Comparison of ENCODE assay signal across 1 cellular context in the genomic region with DNA sequence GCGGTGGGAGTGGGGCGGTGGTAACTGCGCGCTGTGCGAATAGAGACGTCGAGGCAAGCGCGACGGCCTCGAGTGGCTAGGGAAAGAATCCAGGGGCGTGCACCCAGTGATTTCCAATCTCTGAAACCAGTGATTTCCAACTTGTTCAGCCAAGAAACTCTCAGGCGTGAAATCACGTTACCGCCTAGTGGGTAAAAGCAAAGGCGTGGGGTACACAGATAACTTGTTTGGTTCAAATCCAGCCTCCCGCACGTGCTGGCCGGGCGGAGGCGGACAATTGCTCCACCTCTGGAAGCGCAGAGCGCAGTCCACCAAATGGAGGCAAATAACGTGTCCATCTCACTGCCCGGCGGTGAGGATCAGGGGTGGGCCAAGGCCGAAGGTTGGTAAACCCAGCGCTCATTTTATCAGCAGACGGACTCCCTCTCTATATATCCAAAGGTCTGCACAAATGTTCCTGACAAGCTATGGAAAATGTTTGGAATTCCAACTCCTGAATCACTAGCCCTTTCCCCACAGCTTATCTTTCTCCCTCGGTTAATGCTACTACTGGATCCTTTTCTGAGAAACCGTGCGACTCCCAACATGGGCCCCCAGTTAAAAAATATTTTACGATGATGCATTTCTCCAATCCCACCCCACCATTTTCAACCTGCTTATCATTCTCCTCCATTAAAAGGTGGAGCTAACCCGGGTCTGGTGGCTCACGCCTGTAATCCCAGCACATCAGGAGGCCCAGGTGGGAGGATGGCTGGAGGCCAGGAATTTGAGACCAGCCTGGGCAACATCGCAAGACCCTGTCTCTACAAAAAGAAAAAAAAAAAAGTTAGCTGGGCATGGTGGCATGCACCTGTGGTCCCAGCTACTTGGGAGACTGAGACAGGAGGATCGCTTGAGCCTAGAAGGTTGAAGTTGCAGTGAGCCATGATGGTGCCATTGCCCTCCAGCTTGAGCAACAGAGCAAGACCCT.
TF ChIP-seq lines count a peak whose summit lies in the region.

No MANE protein-coding gene starts in this region.

TF ChIP-seq in HepG2, 621 proteins besides CTCF, POLR2A, EP300 and RAD21 (continued from another document and continues in another):
- no peak for TF ChIP-seq TIGD3 (CRISPR knock-in tag; IDR thresholded peaks at IDR 0.05; ENCODE audit: borderline replicate concordance)
- TF ChIP-seq MYC (CRISPR knock-in tag; IDR thresholded peaks at IDR 0.05; ENCODE audit: borderline replicate concordance) = peak; percentile 80; the same call in 1 of the 2 replicates
- peak; percentile 40; the same call in 1 of the 2 replicates for TF ChIP-seq KAT8 (CRISPR knock-in tag; IDR thresholded peaks at IDR 0.05)
- no peak for TF ChIP-seq ZNF530 (CRISPR knock-in tag; IDR thresholded peaks at IDR 0.05; ENCODE audit: low read depth)
- 0 out of 2 replicates have a peak, but pooled peaks have one; percentile 14 for TF ChIP-seq SNAPC2 (CRISPR knock-in tag; IDR thresholded peaks at IDR 0.05)
- TF ChIP-seq, protein P1, sequence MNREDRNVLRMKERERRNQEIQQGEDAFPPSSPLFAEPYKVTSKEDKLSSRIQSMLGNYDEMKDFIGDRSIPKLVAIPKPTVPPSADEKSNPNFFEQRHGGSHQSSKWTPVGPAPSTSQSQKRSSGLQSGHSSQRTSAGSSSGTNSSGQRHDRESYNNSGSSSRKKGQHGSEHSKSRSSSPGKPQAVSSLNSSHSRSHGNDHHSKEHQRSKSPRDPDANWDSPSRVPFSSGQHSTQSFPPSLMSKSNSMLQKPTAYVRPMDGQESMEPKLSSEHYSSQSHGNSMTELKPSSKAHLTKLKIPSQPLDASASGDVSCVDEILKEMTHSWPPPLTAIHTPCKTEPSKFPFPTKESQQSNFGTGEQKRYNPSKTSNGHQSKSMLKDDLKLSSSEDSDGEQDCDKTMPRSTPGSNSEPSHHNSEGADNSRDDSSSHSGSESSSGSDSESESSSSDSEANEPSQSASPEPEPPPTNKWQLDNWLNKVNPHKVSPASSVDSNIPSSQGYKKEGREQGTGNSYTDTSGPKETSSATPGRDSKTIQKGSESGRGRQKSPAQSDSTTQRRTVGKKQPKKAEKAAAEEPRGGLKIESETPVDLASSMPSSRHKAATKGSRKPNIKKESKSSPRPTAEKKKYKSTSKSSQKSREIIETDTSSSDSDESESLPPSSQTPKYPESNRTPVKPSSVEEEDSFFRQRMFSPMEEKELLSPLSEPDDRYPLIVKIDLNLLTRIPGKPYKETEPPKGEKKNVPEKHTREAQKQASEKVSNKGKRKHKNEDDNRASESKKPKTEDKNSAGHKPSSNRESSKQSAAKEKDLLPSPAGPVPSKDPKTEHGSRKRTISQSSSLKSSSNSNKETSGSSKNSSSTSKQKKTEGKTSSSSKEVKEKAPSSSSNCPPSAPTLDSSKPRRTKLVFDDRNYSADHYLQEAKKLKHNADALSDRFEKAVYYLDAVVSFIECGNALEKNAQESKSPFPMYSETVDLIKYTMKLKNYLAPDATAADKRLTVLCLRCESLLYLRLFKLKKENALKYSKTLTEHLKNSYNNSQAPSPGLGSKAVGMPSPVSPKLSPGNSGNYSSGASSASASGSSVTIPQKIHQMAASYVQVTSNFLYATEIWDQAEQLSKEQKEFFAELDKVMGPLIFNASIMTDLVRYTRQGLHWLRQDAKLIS (CRISPR knock-in tag; IDR thresholded peaks at IDR 0.05) = no peak
- no peak for TF ChIP-seq E2F5 (CRISPR knock-in tag; conservative IDR thresholded peaks at IDR 0.05)
- TF ChIP-seq SRF (IDR thresholded peaks at IDR 0.05; ENCODE audit: low read depth, low read length) = no peak
- TF ChIP-seq ZNF777 (CRISPR knock-in tag; IDR thresholded peaks at IDR 0.05) = peak; percentile 97
- TF ChIP-seq, protein P2, sequence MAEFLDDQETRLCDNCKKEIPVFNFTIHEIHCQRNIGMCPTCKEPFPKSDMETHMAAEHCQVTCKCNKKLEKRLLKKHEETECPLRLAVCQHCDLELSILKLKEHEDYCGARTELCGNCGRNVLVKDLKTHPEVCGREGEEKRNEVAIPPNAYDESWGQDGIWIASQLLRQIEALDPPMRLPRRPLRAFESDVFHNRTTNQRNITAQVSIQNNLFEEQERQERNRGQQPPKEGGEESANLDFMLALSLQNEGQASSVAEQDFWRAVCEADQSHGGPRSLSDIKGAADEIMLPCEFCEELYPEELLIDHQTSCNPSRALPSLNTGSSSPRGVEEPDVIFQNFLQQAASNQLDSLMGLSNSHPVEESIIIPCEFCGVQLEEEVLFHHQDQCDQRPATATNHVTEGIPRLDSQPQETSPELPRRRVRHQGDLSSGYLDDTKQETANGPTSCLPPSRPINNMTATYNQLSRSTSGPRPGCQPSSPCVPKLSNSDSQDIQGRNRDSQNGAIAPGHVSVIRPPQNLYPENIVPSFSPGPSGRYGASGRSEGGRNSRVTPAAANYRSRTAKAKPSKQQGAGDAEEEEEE (CRISPR knock-in tag; IDR thresholded peaks at IDR 0.05; ENCODE audit: borderline replicate concordance) = peak; percentile 16; the same call in 1 of the 2 replicates
- peak; percentile 64 for TF ChIP-seq KDM2A (CRISPR knock-in tag; IDR thresholded peaks at IDR 0.05; ENCODE audit: borderline replicate concordance, low read depth)
- 0 out of 2 replicates have a peak, but pooled peaks have one; percentile 39 for TF ChIP-seq ZSCAN29 (CRISPR knock-in tag; conservative IDR thresholded peaks at IDR 0.05)
- no peak; the same call in 1 of the 2 replicates for TF ChIP-seq ZNF709 (CRISPR knock-in tag; IDR thresholded peaks at IDR 0.05)
- TF ChIP-seq PHF8 (CRISPR knock-in tag; IDR thresholded peaks at IDR 0.05) = peak; percentile 46; the same call in 1 of the 2 replicates
- TF ChIP-seq, protein P3, sequence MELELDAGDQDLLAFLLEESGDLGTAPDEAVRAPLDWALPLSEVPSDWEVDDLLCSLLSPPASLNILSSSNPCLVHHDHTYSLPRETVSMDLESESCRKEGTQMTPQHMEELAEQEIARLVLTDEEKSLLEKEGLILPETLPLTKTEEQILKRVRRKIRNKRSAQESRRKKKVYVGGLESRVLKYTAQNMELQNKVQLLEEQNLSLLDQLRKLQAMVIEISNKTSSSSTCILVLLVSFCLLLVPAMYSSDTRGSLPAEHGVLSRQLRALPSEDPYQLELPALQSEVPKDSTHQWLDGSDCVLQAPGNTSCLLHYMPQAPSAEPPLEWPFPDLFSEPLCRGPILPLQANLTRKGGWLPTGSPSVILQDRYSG (CRISPR knock-in tag; IDR thresholded peaks at IDR 0.05) = no peak
- TF ChIP-seq, protein P4, sequence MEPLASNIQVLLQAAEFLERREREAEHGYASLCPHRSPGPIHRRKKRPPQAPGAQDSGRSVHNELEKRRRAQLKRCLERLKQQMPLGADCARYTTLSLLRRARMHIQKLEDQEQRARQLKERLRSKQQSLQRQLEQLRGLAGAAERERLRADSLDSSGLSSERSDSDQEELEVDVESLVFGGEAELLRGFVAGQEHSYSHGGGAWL (CRISPR knock-in tag; IDR thresholded peaks at IDR 0.05) = peak; percentile 79; the same call in 1 of the 2 replicates
- peak; percentile 58; the same call in 1 of the 2 replicates for TF ChIP-seq MED1 (CRISPR knock-in tag; IDR thresholded peaks at IDR 0.05)
- TF ChIP-seq ELF3 (CRISPR knock-in tag; IDR thresholded peaks at IDR 0.05) = peak; percentile 48; the same call in 1 of the 2 replicates
- TF ChIP-seq ZNF232 (CRISPR knock-in tag; IDR thresholded peaks at IDR 0.05; ENCODE audit: borderline replicate concordance) = peak; percentile 53; the same call in 1 of the 2 replicates
- no peak for TF ChIP-seq NR2F6 (IDR thresholded peaks at IDR 0.05)
- TF ChIP-seq NR2F6 (CRISPR knock-in tag; IDR thresholded peaks at IDR 0.05) = 0 out of 2 replicates have a peak, but pooled peaks have one; percentile 20
- no peak for TF ChIP-seq ZKSCAN8 (CRISPR knock-in tag; IDR thresholded peaks at IDR 0.05; ENCODE audit: borderline replicate concordance)
- TF ChIP-seq, protein P5, sequence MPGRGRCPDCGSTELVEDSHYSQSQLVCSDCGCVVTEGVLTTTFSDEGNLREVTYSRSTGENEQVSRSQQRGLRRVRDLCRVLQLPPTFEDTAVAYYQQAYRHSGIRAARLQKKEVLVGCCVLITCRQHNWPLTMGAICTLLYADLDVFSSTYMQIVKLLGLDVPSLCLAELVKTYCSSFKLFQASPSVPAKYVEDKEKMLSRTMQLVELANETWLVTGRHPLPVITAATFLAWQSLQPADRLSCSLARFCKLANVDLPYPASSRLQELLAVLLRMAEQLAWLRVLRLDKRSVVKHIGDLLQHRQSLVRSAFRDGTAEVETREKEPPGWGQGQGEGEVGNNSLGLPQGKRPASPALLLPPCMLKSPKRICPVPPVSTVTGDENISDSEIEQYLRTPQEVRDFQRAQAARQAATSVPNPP (CRISPR knock-in tag; IDR thresholded peaks at IDR 0.05) = 0 out of 2 replicates have a peak, but pooled peaks have one; percentile 30
- TF ChIP-seq NFE2L2 (IDR thresholded peaks at IDR 0.05; ENCODE audit: low read length) = no peak
- no peak for TF ChIP-seq RELA (CRISPR knock-in tag; IDR thresholded peaks at IDR 0.05)
- no peak for TF ChIP-seq ZNF510 (CRISPR knock-in tag; IDR thresholded peaks at IDR 0.05; ENCODE audit: low read depth)
- TF ChIP-seq BCL3 (CRISPR knock-in tag; IDR thresholded peaks at IDR 0.05) = 0 out of 2 replicates have a peak, but pooled peaks have one; percentile 81
- TF ChIP-seq, protein P6, sequence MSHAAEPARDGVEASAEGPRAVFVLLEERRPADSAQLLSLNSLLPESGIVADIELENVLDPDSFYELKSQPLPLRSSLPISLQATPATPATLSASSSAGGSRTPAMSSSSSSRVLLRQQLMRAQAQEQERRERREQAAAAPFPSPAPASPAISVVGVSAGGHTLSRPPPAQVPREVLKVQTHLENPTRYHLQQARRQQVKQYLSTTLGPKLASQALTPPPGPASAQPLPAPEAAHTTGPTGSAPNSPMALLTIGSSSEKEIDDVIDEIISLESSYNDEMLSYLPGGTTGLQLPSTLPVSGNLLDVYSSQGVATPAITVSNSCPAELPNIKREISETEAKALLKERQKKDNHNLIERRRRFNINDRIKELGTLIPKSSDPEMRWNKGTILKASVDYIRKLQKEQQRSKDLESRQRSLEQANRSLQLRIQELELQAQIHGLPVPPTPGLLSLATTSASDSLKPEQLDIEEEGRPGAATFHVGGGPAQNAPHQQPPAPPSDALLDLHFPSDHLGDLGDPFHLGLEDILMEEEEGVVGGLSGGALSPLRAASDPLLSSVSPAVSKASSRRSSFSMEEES (CRISPR knock-in tag; IDR thresholded peaks at IDR 0.05) = peak; percentile 45; the same call in 1 of the 2 replicates
- TF ChIP-seq ZNF33B (CRISPR knock-in tag; IDR thresholded peaks at IDR 0.05) = 0 out of 2 replicates have a peak, but pooled peaks have one; percentile 48
- TF ChIP-seq TCF12 (IDR thresholded peaks at IDR 0.05) = no peak
- no peak for TF ChIP-seq TCF12 (CRISPR knock-in tag; IDR thresholded peaks at IDR 0.05)
- no peak for TF ChIP-seq ZKSCAN5 (CRISPR knock-in tag; IDR thresholded peaks at IDR 0.05)
- no peak for TF ChIP-seq TCF7L2 (IDR thresholded peaks at IDR 0.05; ENCODE audit: low read depth, low read length)
- TF ChIP-seq, protein P7, sequence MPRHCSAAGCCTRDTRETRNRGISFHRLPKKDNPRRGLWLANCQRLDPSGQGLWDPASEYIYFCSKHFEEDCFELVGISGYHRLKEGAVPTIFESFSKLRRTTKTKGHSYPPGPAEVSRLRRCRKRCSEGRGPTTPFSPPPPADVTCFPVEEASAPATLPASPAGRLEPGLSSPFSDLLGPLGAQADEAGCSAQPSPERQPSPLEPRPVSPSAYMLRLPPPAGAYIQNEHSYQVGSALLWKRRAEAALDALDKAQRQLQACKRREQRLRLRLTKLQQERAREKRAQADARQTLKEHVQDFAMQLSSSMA (CRISPR knock-in tag; IDR thresholded peaks at IDR 0.05) = peak; percentile 63; the same call in 1 of the 2 replicates
- no peak; the same call in 1 of the 2 replicates for TF ChIP-seq SMAD1 (CRISPR knock-in tag; IDR thresholded peaks at IDR 0.05; ENCODE audit: borderline replicate concordance, low read depth)
- TF ChIP-seq MLXIP (CRISPR knock-in tag; IDR thresholded peaks at IDR 0.05; ENCODE audit: borderline replicate concordance) = no peak
- TF ChIP-seq U2AF2 (IDR thresholded peaks at IDR 0.05; ENCODE audit: low read depth, low read length) = no peak
- no peak for TF ChIP-seq AGO1 (IDR thresholded peaks at IDR 0.05; ENCODE audit: low read depth, low read length, poor library complexity, severe bottlenecking)
- no peak for TF ChIP-seq RBM22 (optimal IDR thresholded peaks at IDR 0.05; ENCODE audit: low read length)
